24 cellular contexts compared by ENCODE assay signal in genomic region chr5:140236896-140237598, GRCh38.
DNase-seq lines count a peak whose midpoint lies in the region; ATAC-seq and TF ChIP-seq lines count a peak whose summit lies in the region.
"Had no signal": no experiment of that assay in that cellular context is flagged by ENCODE, and none has a peak within 500 bp of the region (broad histone marks: within the 10 kb centered on the region; RNA-seq: fewer than 3 reads in every experiment).

No MANE protein-coding gene starts in this region.

- H3K9me3 ChIP-seq in Caco-2 (no peaks in the 10 kb centered on the region), esophagus squamous epithelium (no peaks in the 10 kb centered on the region), spleen (no peaks in the 10 kb centered on the region), left lung (no peaks in the 10 kb centered on the region)

- H3K27ac Mint-ChIP-seq in Caco-2 (ENCODE audit: unreplicated experiment), result peak overlapping the region; percentile 62
- H3K27ac Mint-ChIP-seq: activated naive CD4-positive, alpha-beta T cell treated with anti-CD3 and anti-CD28 coated beads, Interleukin-2, amount 50 U/mL, for 24 hours; activated T-helper 17 cell treated with anti-CD3 and anti-CD28 coated beads, Interleukin-2, amount 50 U/mL, for 72 hours had no signal

- H3K27me3 ChIP-seq in Caco-2 (replicated peaks; ENCODE audit: control insufficient read depth, insufficient read depth, low read length) (no peaks in the 10 kb centered on the region), HL-60 (ENCODE audit: insufficient read depth, poor library complexity, severe bottlenecking) (no peaks in the 10 kb centered on the region), esophagus squamous epithelium (no peaks in the 10 kb centered on the region), spleen (replicated peaks in 1 of 7) (peaks cover 0 to 43% (median 0%) of the 10 kb centered on the region in 7 donors), left lung (no peaks in the 10 kb centered on the region)

- TF ChIP-seq POLR2A in esophagus squamous epithelium (IDR thresholded peaks at IDR 0.05) (no peak), spleen (IDR thresholded peaks at IDR 0.05) (no peak)

- POLR2A ChIA-PET in Caco-2 (lab: Charles Lee), result interaction anchor here (1.2 to 1.4 kb wide), 2 partner anchors 18 to 109 kb away, joined by 4 to 5 read pairs; partner anchors contain the start of gene HBEGF

- peaks cover 27% of the 10 kb centered on the region for H3K4me1 Mint-ChIP-seq in Caco-2 (ENCODE audit: low read depth, unreplicated experiment)
- H3K4me1 Mint-ChIP-seq: activated naive CD4-positive, alpha-beta T cell treated with anti-CD3 and anti-CD28 coated beads, Interleukin-2, amount 50 U/mL, for 24 hours; activated T-helper 17 cell treated with anti-CD3 and anti-CD28 coated beads, Interleukin-2, amount 50 U/mL, for 72 hours had no signal

- no peak overlapping the region for H3K4me3 Mint-ChIP-seq in Caco-2 (ENCODE audit: unreplicated experiment)
- H3K4me3 Mint-ChIP-seq: activated naive CD4-positive, alpha-beta T cell treated with anti-CD3 and anti-CD28 coated beads, Interleukin-2, amount 50 U/mL, for 24 hours; activated T-helper 17 cell treated with anti-CD3 and anti-CD28 coated beads, Interleukin-2, amount 50 U/mL, for 72 hours had no signal

- H3K36me3 ChIP-seq in Caco-2 (ENCODE audit: control insufficient read depth, insufficient read depth, low read length), result no peaks in the 10 kb centered on the region
- H3K36me3 ChIP-seq in esophagus squamous epithelium, result no peaks in the 10 kb centered on the region
- H3K36me3 ChIP-seq in spleen, result no peaks in the 10 kb centered on the region
- H3K36me3 ChIP-seq in left lung, result no peaks in the 10 kb centered on the region

- 39 to 62% methylated on average over 2 to 6 of the region's 6 CpGs for whole genome bisulfite sequencing in esophagus squamous epithelium, 2 donors
- 47 to 75% (median 62%) methylated on average over 6 of the region's 6 CpGs for WGBS in spleen, 5 donors

- TF ChIP-seq CTCF in Caco-2 (IDR thresholded peaks at IDR 0.05; ENCODE audit: insufficient read depth in 1 of 2, low read depth in 1 of 2, low read length in 1 of 2, severe bottlenecking in 1 of 2, unreplicated experiment in 1 of 2) (no peak), HL-60 (IDR thresholded peaks at IDR 0.05; ENCODE audit: insufficient read depth, low read length) (no peak), esophagus squamous epithelium (IDR thresholded peaks at IDR 0.05) (no peak), spleen (IDR thresholded peaks at IDR 0.05 in 8 of 11, conservative IDR thresholded peaks at IDR 0.05 in 3 of 11) (no peak), left lung (IDR thresholded peaks at IDR 0.05) (no peak)

- H3K4me3 ChIP-seq in Caco-2 (ENCODE audit: low read depth, low read length) (no peak overlapping the region), HL-60 (replicated peaks; ENCODE audit: insufficient read depth, low read length) (no peak overlapping the region), esophagus squamous epithelium (no peak overlapping the region), spleen (no peak overlapping the region), left lung (no peak overlapping the region)

- CTCF ChIA-PET in Caco-2 (lab: Charles Lee), result interaction anchor here (1.3 kb wide), 1 partner anchor 109 kb away, joined by 7 read pairs; the partner anchor contains the start of gene HBEGF

- DNase-seq in Caco-2, result no peak
- no peak for DNase-seq in HL-60 (ENCODE audit: low read depth in 1 of 2, low spot score in 1 of 2)
- no peak for DNase-seq in esophagus squamous epithelium (lab: John Stamatoyannopoulos, UW)
- no peak for DNase-seq in spleen
- DNase-seq in left lung, result no peak
- DNase-seq in NCI-H2196 treated with DMSO at 0.1 percent for 48 hours (lab: John Stamatoyannopoulos, UW; ENCODE audit: unreplicated experiment), result no peak
- DNase-seq: activated CD4-positive, alpha-beta T cell treated with anti-CD3 and anti-CD28 coated beads, Interleukin-2, amount 50 U/mL, for 48 hours; activated CD4-positive, CD25-positive, alpha-beta regulatory T cell; activated CD8-positive, alpha-beta memory T cell treated with anti-CD3 and anti-CD28 coated beads, Interleukin-2, amount 50 U/mL, for 4 hours; amygdala; effector CD8-positive, alpha-beta T cell; foreskin melanocyte; IMR-90; left colon; mesendoderm; NCI-H1092 treated with DMSO at 0.1 percent for 48 hours; NCI-H1930; NCI-H774; stimulated activated CD4-positive, alpha-beta T cell treated with anti-CD3 and anti-CD28 coated beads, Interleukin-1b, Interleukin-23, amount 100 ng/mL, for 48 hours; T-helper 1 cell had no signal

- no TSS peak for BruUV-seq in Caco-2 (replicated peaks; lab: Mats Ljungman, UMichigan)

- no peak for ATAC-seq in left lung
- ATAC-seq in GM18858 (IDR thresholded peaks at IDR 0.05; ENCODE audit: unreplicated experiment), result no peak
- ATAC-seq: activated T-helper 17 cell treated with anti-CD3 and anti-CD28 coated beads, Interleukin-2, amount 50 U/mL, for 72 hours; left colon had no signal

- H3K27me3 Mint-ChIP-seq in Caco-2 (ENCODE audit: insufficient read depth, unreplicated experiment), result no peaks in the 10 kb centered on the region
- H3K27me3 Mint-ChIP-seq: activated naive CD4-positive, alpha-beta T cell treated with anti-CD3 and anti-CD28 coated beads, Interleukin-2, amount 50 U/mL, for 24 hours; activated T-helper 17 cell treated with anti-CD3 and anti-CD28 coated beads, Interleukin-2, amount 50 U/mL, for 72 hours had no signal

- H3K9me3 Mint-ChIP-seq in Caco-2 (ENCODE audit: unreplicated experiment), result no peaks in the 10 kb centered on the region
- H3K9me3 Mint-ChIP-seq: activated naive CD4-positive, alpha-beta T cell treated with anti-CD3 and anti-CD28 coated beads, Interleukin-2, amount 50 U/mL, for 24 hours; activated T-helper 17 cell treated with anti-CD3 and anti-CD28 coated beads, Interleukin-2, amount 50 U/mL, for 72 hours had no signal

- H3K36me3 Mint-ChIP-seq in Caco-2 (ENCODE audit: insufficient read depth, unreplicated experiment), result peaks cover 22% of the 10 kb centered on the region
- H3K36me3 Mint-ChIP-seq: activated naive CD4-positive, alpha-beta T cell treated with anti-CD3 and anti-CD28 coated beads, Interleukin-2, amount 50 U/mL, for 24 hours had no signal

- H3K4me1 ChIP-seq in Caco-2 (peaks cover 37% of the 10 kb centered on the region), esophagus squamous epithelium (peaks cover 28 to 64% (median 40%) of the 10 kb centered on the region in 3 donors), spleen (peaks cover 0 to 68% (median 41%) of the 10 kb centered on the region in 6 donors), left lung (peaks cover 10 to 52% of the 10 kb centered on the region in 2 donors)

- peak overlapping the region; percentile 67 for H3K27ac ChIP-seq in HL-60 (replicated peaks)
- peak overlapping the region; percentile 73 to 85 (median 78) for H3K27ac ChIP-seq in esophagus squamous epithelium
- H3K27ac ChIP-seq in spleen, result peak overlapping the region in 5 of 8 donors; percentile 20 to 78 (median 63)
- H3K27ac ChIP-seq in left lung, result peak overlapping the region in 1 of 2 donors; percentile 80
- H3K27ac ChIP-seq: C4-2B had no signal

- intact Hi-C loops in Caco-2 (cut with micrococcal nuclease; ENCODE audit: unreplicated experiment) (loop anchor here (1.0 to 5.0 kb wide), 2 partner anchors 18 to 60 kb away; partner anchors contain the start of gene CYSTM1), esophagus squamous epithelium (cut with DNase I) (no loop called here), spleen (cut with DNase I; ENCODE audit: low total_unique reads) (no loop called here), left lung (cut with DNase I) (no loop called here)
